8 cellular contexts compared by ENCODE assay signal in the genomic region with DNA sequence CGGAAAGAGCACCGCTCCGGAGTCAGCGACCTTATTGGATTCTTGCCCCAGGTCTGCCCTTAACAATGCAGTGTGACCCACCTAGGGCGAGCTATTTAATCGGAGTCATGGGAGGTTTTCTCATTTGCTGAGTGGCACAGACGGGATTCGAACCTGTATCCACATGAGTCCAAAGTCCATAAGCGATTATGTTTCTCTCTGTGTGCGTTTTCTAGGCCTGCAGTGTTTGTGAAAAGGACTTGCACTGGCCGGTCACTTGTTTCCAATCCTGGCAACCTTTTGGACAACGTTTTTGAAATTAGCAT. TPM values are rescaled to one million over a fixed set of nuclear protein-coding genes. Genes with fewer than 3 reads are reported as not detected.
DNase-seq lines count a peak whose midpoint lies in the region; ATAC-seq and TF ChIP-seq lines count a peak whose summit lies in the region.

No MANE protein-coding gene starts in this region.

- H3K36me3 ChIP-seq in skeletal muscle tissue (ENCODE audit: control insufficient read depth in 3 of 3, insufficient read depth in 3 of 3, low read length in 3 of 3), result no peaks in the 10 kb centered on the region

- no peaks in the 10 kb centered on the region for H3K9me3 ChIP-seq in skeletal muscle tissue (ENCODE audit: control insufficient read depth in 3 of 3, low read length in 3 of 3)

- no peak for ATAC-seq in HG03135 (IDR thresholded peaks at IDR 0.05; ENCODE audit: unreplicated experiment)
- no peak for ATAC-seq in HG03095 (IDR thresholded peaks at IDR 0.05; ENCODE audit: unreplicated experiment)
- no peak for ATAC-seq in HG02852 (IDR thresholded peaks at IDR 0.05; ENCODE audit: unreplicated experiment)

- H3K9ac ChIP-seq in skeletal muscle tissue (ENCODE audit: low read depth in 1 of 3, low read length in 3 of 3), result peak overlapping the region; percentile 14 to 54 (median 28)

- H3K4me3 ChIP-seq in fibroblast of villous mesenchyme (ENCODE audit: low read depth, low read length) (peak overlapping the region; percentile 81), skeletal muscle tissue (ENCODE audit: low read length in 3 of 3) (peak overlapping the region; percentile 51 to 67 (median 53))

- peaks cover 6 to 24% (median 16%) of the 10 kb centered on the region in 3 donors for H3K27me3 ChIP-seq in skeletal muscle tissue (ENCODE audit: control insufficient read depth in 3 of 3, insufficient read depth in 3 of 3, low read length in 3 of 3)

- TF ChIP-seq CTCF in GM12873 (IDR thresholded peaks at IDR 0.05; ENCODE audit: insufficient read depth, low read depth, low read length, missing control alignments) (peak; percentile 14), fibroblast of villous mesenchyme (IDR thresholded peaks at IDR 0.05; ENCODE audit: insufficient read depth, low read depth, low read length) (no peak)

- DNase-seq in fibroblast of villous mesenchyme (ENCODE audit: low read depth), result no peak
- no peak for DNase-seq in HuH-7.5 (ENCODE audit: low spot score)

- H3K4me1 ChIP-seq in skeletal muscle tissue (ENCODE audit: control insufficient read depth in 3 of 3, insufficient read depth in 3 of 3, low read length in 3 of 3), result peaks cover 4 to 10% (median 5%) of the 10 kb centered on the region in 3 donors

- H3K27ac ChIP-seq in skeletal muscle tissue (ENCODE audit: low read depth, low read length), result no peak overlapping the region

TF ChIP-seq in PFSK-1, 5 proteins besides CTCF, POLR2A, EP300 and RAD21:
- TF ChIP-seq, protein P1, sequence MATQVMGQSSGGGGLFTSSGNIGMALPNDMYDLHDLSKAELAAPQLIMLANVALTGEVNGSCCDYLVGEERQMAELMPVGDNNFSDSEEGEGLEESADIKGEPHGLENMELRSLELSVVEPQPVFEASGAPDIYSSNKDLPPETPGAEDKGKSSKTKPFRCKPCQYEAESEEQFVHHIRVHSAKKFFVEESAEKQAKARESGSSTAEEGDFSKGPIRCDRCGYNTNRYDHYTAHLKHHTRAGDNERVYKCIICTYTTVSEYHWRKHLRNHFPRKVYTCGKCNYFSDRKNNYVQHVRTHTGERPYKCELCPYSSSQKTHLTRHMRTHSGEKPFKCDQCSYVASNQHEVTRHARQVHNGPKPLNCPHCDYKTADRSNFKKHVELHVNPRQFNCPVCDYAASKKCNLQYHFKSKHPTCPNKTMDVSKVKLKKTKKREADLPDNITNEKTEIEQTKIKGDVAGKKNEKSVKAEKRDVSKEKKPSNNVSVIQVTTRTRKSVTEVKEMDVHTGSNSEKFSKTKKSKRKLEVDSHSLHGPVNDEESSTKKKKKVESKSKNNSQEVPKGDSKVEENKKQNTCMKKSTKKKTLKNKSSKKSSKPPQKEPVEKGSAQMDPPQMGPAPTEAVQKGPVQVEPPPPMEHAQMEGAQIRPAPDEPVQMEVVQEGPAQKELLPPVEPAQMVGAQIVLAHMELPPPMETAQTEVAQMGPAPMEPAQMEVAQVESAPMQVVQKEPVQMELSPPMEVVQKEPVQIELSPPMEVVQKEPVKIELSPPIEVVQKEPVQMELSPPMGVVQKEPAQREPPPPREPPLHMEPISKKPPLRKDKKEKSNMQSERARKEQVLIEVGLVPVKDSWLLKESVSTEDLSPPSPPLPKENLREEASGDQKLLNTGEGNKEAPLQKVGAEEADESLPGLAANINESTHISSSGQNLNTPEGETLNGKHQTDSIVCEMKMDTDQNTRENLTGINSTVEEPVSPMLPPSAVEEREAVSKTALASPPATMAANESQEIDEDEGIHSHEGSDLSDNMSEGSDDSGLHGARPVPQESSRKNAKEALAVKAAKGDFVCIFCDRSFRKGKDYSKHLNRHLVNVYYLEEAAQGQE (IDR thresholded peaks at IDR 0.05; ENCODE audit: insufficient read depth in 1 of 2, low read depth in 2 of 2, low read length in 2 of 2), result no peak
- TF ChIP-seq TAF1 (IDR thresholded peaks at IDR 0.05; ENCODE audit: borderline replicate concordance, insufficient read depth, low read length) (0 out of 2 replicates have a peak, but pooled peaks have one; percentile 21), SIN3A (IDR thresholded peaks at IDR 0.05; ENCODE audit: borderline replicate concordance, insufficient read depth, low read length) (no peak), FOXP2 (optimal IDR thresholded peaks at IDR 0.05; ENCODE audit: borderline replicate concordance, extremely low read depth, extremely low read length, insufficient read depth) (no peak)

RNA-seq across cellular contexts. Expression of a gene that starts 0.7 kb away (rescaled TPM):
- 25.0 TPM for polyA plus RNA-seq in PFSK-1 (2012; ENCODE audit: insufficient read length, low read depth)
- total RNA-seq in fibroblast of villous mesenchyme (23.7 and 24.2 TPM in 2 replicates), skeletal muscle tissue (11.5 TPM)
